In the genomic region with DNA sequence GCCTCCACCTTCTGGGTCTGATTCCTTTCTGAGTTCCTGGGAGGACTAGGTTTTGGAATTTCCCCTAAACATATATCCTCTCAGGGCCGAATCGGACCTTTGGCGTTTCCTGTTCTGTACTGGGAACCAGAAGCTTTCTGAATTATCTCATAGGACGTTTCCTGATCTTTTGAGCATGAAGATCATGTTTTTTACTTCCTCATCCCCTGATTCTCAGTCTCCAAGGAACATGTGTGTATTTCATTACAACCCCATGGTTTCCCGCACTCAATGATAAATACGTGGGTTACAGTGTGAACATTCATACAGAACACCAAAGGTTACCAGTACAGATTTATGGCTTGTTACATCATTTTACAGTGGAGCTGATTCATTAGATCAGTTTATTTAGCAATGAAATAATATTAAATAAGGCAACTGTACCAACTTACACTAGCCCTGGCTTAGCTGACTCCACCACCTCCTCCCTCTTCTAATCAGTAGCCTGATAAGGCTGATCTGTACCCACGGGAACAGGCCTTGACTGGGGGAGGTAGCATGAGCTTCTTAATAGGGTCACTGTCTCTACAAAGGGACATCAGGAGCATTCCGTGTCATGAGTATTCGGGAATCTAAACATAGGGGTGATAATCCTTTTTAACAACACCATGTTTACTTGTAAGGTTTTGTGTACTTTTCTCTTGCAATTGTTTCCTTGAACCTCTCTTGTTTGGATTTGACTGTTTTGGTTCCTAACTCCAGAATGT, we compare ENCODE assay signal across 8 cellular contexts. TPM values are rescaled to one million over a fixed set of nuclear protein-coding genes. Genes with fewer than 3 reads are reported as not detected.
DNase-seq lines count a peak whose midpoint lies in the region; ATAC-seq, FAIRE-seq and TF ChIP-seq lines count a peak whose summit lies in the region.

No MANE protein-coding gene starts in this region.

- BruUV-seq in PC-9 (replicated peaks; lab: Mats Ljungman, UMichigan) = no TSS peak

- H3K27ac ChIP-seq in ACC112 (ENCODE audit: low read depth, low read length) (peak overlapping the region; percentile 93), PC-9 (0 out of 2 replicates have a peak overlapping the region, but pooled peaks have one; percentile 9)

- H4K20me1 ChIP-seq in PC-9 (ENCODE audit: insufficient read depth) = no peaks in the 10 kb centered on the region

- intact Hi-C loops in PC-9 (cut with micrococcal nuclease; ENCODE audit: unreplicated experiment) = no loop called here

- no peak for FAIRE-seq in D721Med (lab: Jason Lieb, UNC)

- POLR2A ChIA-PET in PC-9 (lab: Charles Lee; ENCODE audit: unreplicated experiment) = interaction anchor here (0.6 kb wide), 1 partner anchor 98 kb away, joined by 5 read pairs; no protein-coding TSS in a partner anchor

- DNase-seq in PC-9 (no peak), fibroblast of mammary gland (ENCODE audit: low read depth) (peak; percentile 95), myocyte (ENCODE audit: low read depth) (peak; percentile 43), D721Med (ENCODE audit: insufficient read length, low spot score) (no peak)
- no peak for DNase-seq in stimulated activated CD4-positive, alpha-beta T cell treated with anti-CD3 and anti-CD28 coated beads, Interleukin-12 subunit alpha, Interleukin-12 subunit beta, amount 100 ng/mL, for 4 hours
- DNase-seq in stimulated activated naive CD4-positive, alpha-beta T cell (lab: John Stamatoyannopoulos, UW) = no peak

- no peaks in the 10 kb centered on the region for H3K9me2 ChIP-seq in PC-9 (ENCODE audit: insufficient read depth)

- no peak overlapping the region for H3K4me2 ChIP-seq in PC-9

- H3K4me1 ChIP-seq in ACC112 (ENCODE audit: control insufficient read depth, insufficient read depth, low read length, unreplicated experiment) = peaks cover 18% of the 10 kb centered on the region
- H3K4me1 ChIP-seq in PC-9 (replicated peaks; ENCODE audit: insufficient read depth) = peaks cover 13% of the 10 kb centered on the region

- H3K9me3 ChIP-seq in PC-9 (ENCODE audit: insufficient read depth, low read depth) = no peaks in the 10 kb centered on the region

- H2AFZ ChIP-seq in ACC112 (ENCODE audit: low read length, unreplicated experiment) = peak overlapping the region; percentile 75
- no peak overlapping the region; the same call in 1 of the 2 replicates for H2AFZ ChIP-seq in PC-9

- H3K4me3 ChIP-seq in ACC112 (ENCODE audit: low read depth, low read length) = 0 out of 2 replicates have a peak overlapping the region, but pooled peaks have one; percentile 6
- no peak overlapping the region for H3K4me3 ChIP-seq in PC-9
- no peak overlapping the region for H3K4me3 ChIP-seq in fibroblast of mammary gland (ENCODE audit: control insufficient read depth, low read depth, low read length)

- no peaks in the 10 kb centered on the region for H3K79me2 ChIP-seq in ACC112 (ENCODE audit: control insufficient read depth, insufficient read depth, low read length, unreplicated experiment)
- no peaks in the 10 kb centered on the region for H3K79me2 ChIP-seq in PC-9 (ENCODE audit: low read depth)

- no peak for ATAC-seq in HG03460 (IDR thresholded peaks at IDR 0.05; ENCODE audit: unreplicated experiment)

- CTCF ChIA-PET in PC-9 (lab: Charles Lee) = no interaction called here

- H3K36me3 ChIP-seq in ACC112 (ENCODE audit: insufficient read depth, low read length) = no peaks in the 10 kb centered on the region
- H3K36me3 ChIP-seq in PC-9 (ENCODE audit: low read depth) = no peaks in the 10 kb centered on the region

- H3K27me3 ChIP-seq in ACC112 (ENCODE audit: insufficient read depth, low read length) (no peaks in the 10 kb centered on the region), PC-9 (ENCODE audit: insufficient read depth, low read depth) (no peaks in the 10 kb centered on the region)

- peaks cover 2% of the 10 kb centered on the region for H3F3A ChIP-seq in PC-9 (ENCODE audit: insufficient read depth, low read depth)

- TF ChIP-seq CTCF in PC-9 (conservative IDR thresholded peaks at IDR 0.05) (no peak), fibroblast of mammary gland (conservative IDR thresholded peaks at IDR 0.05; ENCODE audit: control insufficient read depth, insufficient read depth, low read depth, low read length) (no peak), D721Med (IDR thresholded peaks at IDR 0.05; ENCODE audit: insufficient read depth, missing control alignments) (no peak)

RNA-seq across cellular contexts. Expression of gene ERRFI1, which starts 57.8 kb away (rescaled TPM):
- total RNA-seq in PC-9 (2021) (44.9 and 47.8 TPM in 2 replicates), myocyte (138 and 194 TPM in 2 replicates)
- 84.3 TPM for polyA plus RNA-seq in myocyte (2012)

Comparison
In these comparisons a context has a peak if more than half of its experiments do, and no peak if none do; other contexts are left out.
1. DNase-seq: peak in fibroblast of mammary gland (single experiment) and myocyte (single experiment); none in PC-9 (0 of 2), stimulated activated CD4-positive, alpha-beta T cell treated with anti-CD3 and anti-CD28 coated beads, Interleukin-12 subunit alpha, Interleukin-12 subunit beta, amount 100 ng/mL, for 4 hours (single experiment), stimulated activated naive CD4-positive, alpha-beta T cell (0 of 6) and D721Med (single experiment).